Comparison of ENCODE assay signal across 27 cellular contexts in genomic region chr3:134649106-134649705, GRCh38. TPM values are rescaled to one million over a fixed set of nuclear protein-coding genes. Genes with fewer than 3 reads are reported as not detected.
"Had no signal": no experiment of that assay in that cellular context is flagged by ENCODE, and none has a peak within 500 bp of the region (broad histone marks: within the 10 kb centered on the region; RNA-seq: fewer than 3 reads in every experiment).

No MANE protein-coding gene starts in this region.

- H3K4me3 ChIP-seq: lung, mucosa of descending colon, pancreas, prostate gland, tibial nerve had no signal

- H3K27me3 ChIP-seq: pancreas had no signal

- H3K36me3 ChIP-seq: pancreas, prostate gland, tibial nerve, WERI-Rb-1 had no signal

- DNase-seq: activated CD4-positive, alpha-beta T cell treated with anti-CD3 and anti-CD28 coated beads for 48 hours; activated CD4-positive, alpha-beta T cell treated with anti-CD3 and anti-CD28 coated beads, Interleukin-2, amount 50 U/mL, for 48 hours; activated naive CD4-positive, alpha-beta T cell treated with Interleukin-2 at 50 U/mL for 16 hours; activated T-cell treated with anti-CD3 and anti-CD28 coated beads for 4 hours; activated T-cell treated with anti-CD3 and anti-CD28 coated beads, Interleukin-2, amount 50 U/mL, for 72 hours; effector memory CD8-positive, alpha-beta T cell; hypothalamus; immature natural killer cell; mesendoderm; mucosa of descending colon; stimulated activated CD4-positive, alpha-beta T cell treated with anti-CD3 and anti-CD28 coated beads, Interleukin-15, amount 100 ng/mL, for 24 hours; stimulated activated CD4-positive, alpha-beta T cell treated with anti-CD3 and anti-CD28 coated beads, Interleukin-2, amount 100 ng/mL, for 24 hours; stimulated activated naive CD4-positive, alpha-beta T cell; SW 1271; T-helper 9 cell; WERI-Rb-1 had no signal

- H3K9me3 ChIP-seq: gastroesophageal sphincter, mucosa of descending colon, pancreas, prostate gland, tibial nerve had no signal

- H3K4me1 ChIP-seq: prostate gland had no signal

- H3K27ac ChIP-seq: pancreas, prostate gland, tibial nerve, WERI-Rb-1 had no signal

RNA-seq across cellular contexts. Expression of gene KY, which starts 1.6 kb away (rescaled TPM):
- total RNA-seq: activated T-cell treated with anti-CD3 and anti-CD28 coated beads, Interleukin-2, amount 50 U/mL, for 72 hours; bronchial epithelial cell; dermis microvascular lymphatic vessel endothelial cell; fibroblast of villous mesenchyme; left lobe of liver; natural killer cell treated with Interleukin-12 subunit alpha and Interleukin-12 subunit beta and Interleukin-15 and Interleukin-18, amount 100 ng/mL, for 72 hours; SK-MEL-5 had no signal
